ENCODE assay signal across 8 cellular contexts in the genomic region with DNA sequence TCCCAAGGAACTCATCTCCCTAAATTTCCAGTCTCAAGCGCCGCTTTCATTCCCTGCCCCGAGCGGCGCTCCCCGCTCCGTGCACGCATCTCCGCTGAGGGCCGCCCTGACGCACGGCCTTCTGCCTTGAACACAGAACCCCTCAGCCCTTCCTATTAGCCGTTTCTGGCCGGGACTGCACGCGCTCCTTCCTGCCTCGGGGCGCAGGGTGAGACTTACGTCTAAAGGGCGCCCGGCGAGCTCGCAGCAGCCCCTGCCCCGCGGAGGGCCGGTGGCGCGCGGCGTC. TPM values are rescaled to one million over a fixed set of nuclear protein-coding genes. Genes with fewer than 3 reads are reported as not detected.
DNase-seq lines count a peak whose midpoint lies in the region; ATAC-seq, FAIRE-seq and TF ChIP-seq lines count a peak whose summit lies in the region.

No MANE protein-coding gene starts in this region.

- no peaks in the 10 kb centered on the region for H3K9me3 Mint-ChIP-seq in T-cell
- no peaks in the 10 kb centered on the region for H3K9me3 Mint-ChIP-seq in natural killer cell

- DNase-seq in EL (peak; percentile 63), T-cell (peak in 3 of 34 experiments; percentile 35 to 43 (median 42)), epidermal melanocyte (ENCODE audit: insufficient read length, low spot score) (peak; percentile 28), natural killer cell (no peak), urothelium cell line (ENCODE audit: low spot score) (peak; percentile 54), GOT3 (lab: John Stamatoyannopoulos, UW) (no peak)

- POLR2A ChIA-PET in T-cell (lab: Charles Lee) = interaction anchor here in 1 of 2 donors (0.9 to 1.6 kb wide), 4 partner anchors 18 to 198 kb away, joined by 3 read pairs; no protein-coding TSS in a partner anchor

- no peaks in the 10 kb centered on the region for H3K27me3 Mint-ChIP-seq in T-cell
- H3K27me3 Mint-ChIP-seq in natural killer cell (ENCODE audit: low read depth in 2 of 2) = no peaks in the 10 kb centered on the region

- H3K4me1 Mint-ChIP-seq in T-cell (peaks cover 60 to 78% (median 61%) of the 10 kb centered on the region in 3 donors), natural killer cell (peaks cover 56 to 81% of the 10 kb centered on the region in 2 donors)

- no peak for TF ChIP-seq CTCF in natural killer cell (IDR thresholded peaks at IDR 0.05)

- ATAC-seq in GM19438 (IDR thresholded peaks at IDR 0.05; ENCODE audit: low read depth, unreplicated experiment) (peak; percentile 47), HG03457 (IDR thresholded peaks at IDR 0.05; ENCODE audit: unreplicated experiment) (peak; percentile 36), T-cell (replicated peaks in 1 of 4) (peak; percentile 23 to 41 (median 33)), natural killer cell (peak; percentile 43 to 69 (median 59))

- CTCF ChIA-PET in T-cell (lab: Charles Lee) = interaction anchor here in 1 of 2 donors (0.6 kb wide), 1 partner anchor 113 kb away, joined by 3 read pairs; no protein-coding TSS in a partner anchor

- intact Hi-C loops in natural killer cell (cut with micrococcal nuclease) = loop anchor here (1.0 to 10.0 kb wide), 6 partner anchors 198 to 1995 kb away; a partner anchor contains a TSS

- no peak for FAIRE-seq in urothelium cell line (lab: Jason Lieb, UNC)

- H3K4me3 Mint-ChIP-seq in T-cell (peak overlapping the region; percentile 92 to 98 (median 95)), natural killer cell (peak overlapping the region; percentile 100)

- H3K36me3 Mint-ChIP-seq in T-cell (peaks cover 35% of the 10 kb centered on the region), natural killer cell (peaks cover 7% of the 10 kb centered on the region)

- H3K27ac Mint-ChIP-seq in T-cell = peak overlapping the region; percentile 94 to 96
- peak overlapping the region; percentile 100 for H3K27ac Mint-ChIP-seq in natural killer cell

RNA-seq across cellular contexts. Expression of a gene that starts 0.8 kb away (rescaled TPM):
- 100 to 1,000 TPM; 142 to 184 (median 157) TPM for total RNA-seq in T-cell
- total RNA-seq in natural killer cell = 100 to 1,000 TPM; 225 to 245 (median 226) TPM

Comparison
In these comparisons a context has a peak if more than half of its experiments do, and no peak if none do; other contexts are left out.
1. DNase-seq: peak in EL (single experiment), epidermal melanocyte (single experiment) and urothelium cell line (single experiment); none in natural killer cell (single experiment) and GOT3 (single experiment).
2. Peak in every context shown above with its lines, with median percentiles within 50 percentile points of each other: ATAC-seq.